In the genomic region with DNA sequence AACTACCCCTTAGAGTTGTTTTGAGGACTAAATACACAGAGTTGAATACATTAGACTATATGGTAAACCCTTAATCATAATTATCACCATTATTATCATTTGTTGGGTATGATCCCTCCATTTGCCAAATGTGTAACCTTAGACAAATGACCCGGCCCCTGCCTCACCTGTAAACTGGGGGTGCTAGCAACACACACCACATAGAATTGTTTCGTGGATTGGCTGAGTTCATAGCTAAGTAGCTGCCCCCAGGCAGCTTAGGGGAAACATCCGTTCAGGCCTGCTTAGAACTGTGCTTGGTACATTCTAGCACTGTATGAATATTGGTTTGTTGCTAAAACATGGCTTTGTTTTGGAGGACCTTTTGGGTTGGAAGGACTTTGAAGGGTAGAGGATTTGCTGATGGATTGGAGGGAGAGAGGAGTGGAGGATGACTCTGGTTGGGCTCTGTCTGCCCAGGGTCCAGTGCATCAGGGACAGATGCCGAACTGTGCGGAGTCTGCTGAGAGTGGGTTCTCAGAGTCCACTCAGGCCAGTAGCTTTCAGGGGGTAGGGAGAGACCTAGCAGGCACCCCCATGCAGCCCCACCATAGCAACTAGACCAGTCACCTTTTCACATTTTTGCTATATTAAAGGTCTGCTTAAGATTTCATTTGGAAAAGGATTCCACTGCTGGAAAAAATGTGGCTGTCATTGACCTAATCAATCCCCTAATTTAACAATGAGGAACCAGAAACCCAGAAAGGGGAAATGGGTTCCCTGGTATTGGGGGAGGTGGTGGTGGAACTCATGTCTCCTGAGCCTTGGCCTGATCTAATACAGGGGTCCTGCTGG, we compare ENCODE assay signal across 11 cellular contexts. TPM values are rescaled to one million over a fixed set of nuclear protein-coding genes. Genes with fewer than 3 reads are reported as not detected.
DNase-seq lines count a peak whose midpoint lies in the region; ATAC-seq and TF ChIP-seq lines count a peak whose summit lies in the region.
"Had no signal": no experiment of that assay in that cellular context is flagged by ENCODE, and none has a peak within 500 bp of the region (broad histone marks: within the 10 kb centered on the region; RNA-seq: fewer than 3 reads in every experiment).

No MANE protein-coding gene starts in this region.

- peak overlapping the region; percentile 63 to 80 for H3K4me3 Mint-ChIP-seq in activated T-cell treated with anti-CD3 and anti-CD28 coated beads, Interleukin-2, amount 50 U/mL, for 72 hours
- H3K4me3 Mint-ChIP-seq in T-helper 17 cell, result peak overlapping the region; percentile 82

- no peak for TF ChIP-seq CTCF in testis (IDR thresholded peaks at IDR 0.05)

- H3K9me3 Mint-ChIP-seq in activated T-cell treated with anti-CD3 and anti-CD28 coated beads, Interleukin-2, amount 50 U/mL, for 72 hours, result no peaks in the 10 kb centered on the region

- H3K27me3 Mint-ChIP-seq in activated T-cell treated with anti-CD3 and anti-CD28 coated beads, Interleukin-2, amount 50 U/mL, for 72 hours (ENCODE audit: low read depth), result no peaks in the 10 kb centered on the region
- H3K27me3 Mint-ChIP-seq in T-helper 17 cell, result peaks cover 6% of the 10 kb centered on the region

- H3K27me3 ChIP-seq in testis, result no peaks in the 10 kb centered on the region
- H3K27me3 ChIP-seq: gastroesophageal sphincter, MG63 had no signal

- intact Hi-C loops in testis (cut with DNase I; ENCODE audit: low total_unique reads), result no loop called here

- no peaks in the 10 kb centered on the region for H3K36me3 Mint-ChIP-seq in activated T-cell treated with anti-CD3 and anti-CD28 coated beads, Interleukin-2, amount 50 U/mL, for 72 hours (ENCODE audit: insufficient read depth in 2 of 2)
- H3K36me3 Mint-ChIP-seq in T-helper 17 cell (ENCODE audit: low read depth), result no peaks in the 10 kb centered on the region

- TF ChIP-seq POLR2A in testis (IDR thresholded peaks at IDR 0.05), result no peak

- 76% methylated on average over 5 of the region's 5 CpGs for WGBS in testis, 2 donors

- H3K4me1 ChIP-seq in testis, result peaks cover 31% of the 10 kb centered on the region

- H3K9me3 ChIP-seq in T-helper 17 cell (ENCODE audit: control insufficient read depth, low read length, poor library complexity, severe bottlenecking), result no peaks in the 10 kb centered on the region
- no peaks in the 10 kb centered on the region for H3K9me3 ChIP-seq in testis
- H3K9me3 ChIP-seq: gastroesophageal sphincter, MG63 had no signal

- DNase-seq in activated T-cell treated with anti-CD3 and anti-CD28 coated beads, Interleukin-2, amount 50 U/mL, for 72 hours, result no peak
- DNase-seq in activated T-cell treated with anti-CD3 and anti-CD28 coated beads for 4 hours (no peak), T-helper 17 cell (no peak), medulla oblongata (ENCODE audit: extremely low spot score) (peak; percentile 64), testis (no peak), foreskin melanocyte (no peak), NCI-H524 treated with DMSO at 0.1 percent for 48 hours (lab: John Stamatoyannopoulos, UW) (no peak)
- DNase-seq: MG63 had no signal

- peak overlapping the region; percentile 93 for H3K27ac ChIP-seq in testis
- H3K27ac ChIP-seq: cardiac muscle cell had no signal

- H3K4me1 Mint-ChIP-seq in activated T-cell treated with anti-CD3 and anti-CD28 coated beads, Interleukin-2, amount 50 U/mL, for 72 hours (ENCODE audit: low read depth), result peaks cover 39% of the 10 kb centered on the region
- H3K4me1 Mint-ChIP-seq in T-helper 17 cell, result peaks cover 20% of the 10 kb centered on the region

- ATAC-seq in activated T-cell treated with anti-CD3 and anti-CD28 coated beads, Interleukin-2, amount 50 U/mL, for 72 hours (replicated peaks in 1 of 2), result no peak
- no peak for ATAC-seq in T-helper 17 cell
- ATAC-seq in GM18519 (IDR thresholded peaks at IDR 0.05; ENCODE audit: low FRiP score, unreplicated experiment), result no peak

- no peak overlapping the region for H3K4me3 ChIP-seq in testis
- H3K4me3 ChIP-seq: cardiac muscle cell had no signal

- H3K27ac Mint-ChIP-seq in activated T-cell treated with anti-CD3 and anti-CD28 coated beads, Interleukin-2, amount 50 U/mL, for 72 hours, result peak overlapping the region; percentile 87
- peak overlapping the region; percentile 39 for H3K27ac Mint-ChIP-seq in T-helper 17 cell

- no peaks in the 10 kb centered on the region for H3K36me3 ChIP-seq in testis (ENCODE audit: low read depth, missing control alignments)
- H3K36me3 ChIP-seq: cardiac muscle cell, gastroesophageal sphincter, MG63 had no signal

RNA-seq across cellular contexts. Expression of gene RIN3, which starts 2.1 kb away (rescaled TPM):
- 10 to 100 TPM; 33.6 to 36.3 TPM for total RNA-seq in activated T-cell treated with anti-CD3 and anti-CD28 coated beads, Interleukin-2, amount 50 U/mL, for 72 hours
- total RNA-seq in T-helper 17 cell (10 to 100 TPM; 49.3 to 70.0 TPM), testis (10 to 100 TPM; 49.8 to 56.2 TPM)
- polyA plus RNA-seq in testis (ENCODE audit: insufficient read depth, low read depth, low replicate concordance), result 25.9 TPM
